ENCODE assay signal across 22 cellular contexts in the genomic region with DNA sequence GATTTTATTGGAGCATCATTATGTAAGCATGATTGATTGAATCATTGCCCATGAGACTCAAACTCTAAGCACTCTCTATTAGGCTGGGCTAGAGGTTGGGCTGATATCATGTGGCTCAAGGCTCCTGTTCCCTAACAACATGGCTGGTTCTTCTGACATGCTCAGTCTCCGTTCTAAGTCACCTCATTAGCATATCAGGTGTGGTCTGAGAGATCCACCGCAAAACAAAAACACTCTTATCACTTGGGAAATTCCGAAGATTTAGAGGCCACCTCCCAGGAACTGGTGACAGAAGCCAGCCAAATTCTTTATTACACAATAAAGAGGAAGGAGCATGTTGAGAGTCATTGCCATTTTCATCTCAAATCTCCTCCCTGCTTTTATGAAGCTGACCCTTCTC.
"Had no signal": no experiment of that assay in that cellular context is flagged by ENCODE, and none has a peak within 500 bp of the region (broad histone marks: within the 10 kb centered on the region; RNA-seq: fewer than 3 reads in every experiment).

No MANE protein-coding gene starts in this region.

- H3K9me3 Mint-ChIP-seq: activated B cell treated with CpG ODN at 0.5 μM for 24 hours; activated CD4-positive, alpha-beta memory T cell treated with anti-CD3 and anti-CD28 coated beads, Interleukin-2, amount 10 ng/mL, durations not matched to agents 7 days and 5 days; activated CD4-positive, alpha-beta T cell treated with anti-CD3 and anti-CD28 coated beads, Interleukin-2, amount 10 ng/mL, durations not matched to agents 7 days and 5 days; activated naive CD4-positive, alpha-beta T cell treated with anti-CD3 and anti-CD28 coated beads for 36 hours; activated naive CD8-positive, alpha-beta T cell treated with anti-CD3 and anti-CD28 coated beads for 36 hours; activated T-helper 17 cell treated with anti-CD3 and anti-CD28 coated beads, Interleukin-2, amount 50 U/mL, for 72 hours had no signal

- ATAC-seq: activated T-helper 17 cell treated with anti-CD3 and anti-CD28 coated beads, Interleukin-2, amount 50 U/mL, for 72 hours; T-helper 17 cell had no signal

- H3K27me3 Mint-ChIP-seq: activated B cell treated with CpG ODN at 0.5 μM for 24 hours; activated CD4-positive, alpha-beta memory T cell treated with anti-CD3 and anti-CD28 coated beads, Interleukin-2, amount 10 ng/mL, durations not matched to agents 7 days and 5 days; activated CD4-positive, alpha-beta T cell treated with anti-CD3 and anti-CD28 coated beads, Interleukin-2, amount 10 ng/mL, durations not matched to agents 7 days and 5 days had no signal

- DNase-seq: activated B cell treated with CpG ODN at 0.5 μM for 24 hours; activated CD4-positive, alpha-beta memory T cell treated with anti-CD3 and anti-CD28 coated beads, Interleukin-2, amount 10 ng/mL, durations not matched to agents 7 days and 5 days; activated CD4-positive, alpha-beta T cell treated with anti-CD3 and anti-CD28 coated beads, Interleukin-2, amount 10 ng/mL, durations not matched to agents 7 days and 5 days; activated gamma-delta T cell; activated naive CD4-positive, alpha-beta T cell treated with anti-CD3 and anti-CD28 coated beads for 36 hours; activated naive CD8-positive, alpha-beta T cell treated with anti-CD3 and anti-CD28 coated beads for 36 hours; activated T-cell treated with anti-CD3 and anti-CD28 coated beads for 4 hours; activated T-cell treated with anti-CD3 and anti-CD28 coated beads, Interleukin-2, amount 50 U/mL, for 48 hours; cerebellar nuclear complex; MM.1S; NCI-H1105 treated with DMSO at 0.1 percent for 48 hours; NCI-H1436 treated with DMSO at 0.1 percent for 48 hours; NCI-H187; NCI-H2081 treated with DMSO at 0.1 percent for 48 hours; NCI-H446; NCI-H524; Peyer's patch; SHP77 treated with DMSO at 0.1 percent for 48 hours; T-helper 17 cell; T-helper 9 cell had no signal

- H3K9me3 ChIP-seq: Peyer's patch had no signal

- H3K4me2 ChIP-seq: KMS-11 had no signal

- H3K36me3 Mint-ChIP-seq: activated naive CD8-positive, alpha-beta T cell treated with anti-CD3 and anti-CD28 coated beads for 36 hours had no signal

- H3K27ac ChIP-seq: KMS-11, Peyer's patch had no signal

- H3K27ac Mint-ChIP-seq: activated B cell treated with CpG ODN at 0.5 μM for 24 hours; activated CD4-positive, alpha-beta memory T cell treated with anti-CD3 and anti-CD28 coated beads, Interleukin-2, amount 10 ng/mL, durations not matched to agents 7 days and 5 days; activated CD4-positive, alpha-beta T cell treated with anti-CD3 and anti-CD28 coated beads, Interleukin-2, amount 10 ng/mL, durations not matched to agents 7 days and 5 days; activated naive CD4-positive, alpha-beta T cell treated with anti-CD3 and anti-CD28 coated beads for 36 hours; activated naive CD8-positive, alpha-beta T cell treated with anti-CD3 and anti-CD28 coated beads for 36 hours; activated T-helper 17 cell treated with anti-CD3 and anti-CD28 coated beads, Interleukin-2, amount 50 U/mL, for 72 hours; T-helper 17 cell had no signal

- H3K4me3 Mint-ChIP-seq: activated B cell treated with CpG ODN at 0.5 μM for 24 hours; activated CD4-positive, alpha-beta memory T cell treated with anti-CD3 and anti-CD28 coated beads, Interleukin-2, amount 10 ng/mL, durations not matched to agents 7 days and 5 days; activated CD4-positive, alpha-beta T cell treated with anti-CD3 and anti-CD28 coated beads, Interleukin-2, amount 10 ng/mL, durations not matched to agents 7 days and 5 days; activated naive CD4-positive, alpha-beta T cell treated with anti-CD3 and anti-CD28 coated beads for 36 hours; activated naive CD8-positive, alpha-beta T cell treated with anti-CD3 and anti-CD28 coated beads for 36 hours; activated T-helper 17 cell treated with anti-CD3 and anti-CD28 coated beads, Interleukin-2, amount 50 U/mL, for 72 hours; T-helper 17 cell had no signal

- H3K4me1 Mint-ChIP-seq: activated B cell treated with CpG ODN at 0.5 μM for 24 hours; activated CD4-positive, alpha-beta memory T cell treated with anti-CD3 and anti-CD28 coated beads, Interleukin-2, amount 10 ng/mL, durations not matched to agents 7 days and 5 days; activated CD4-positive, alpha-beta T cell treated with anti-CD3 and anti-CD28 coated beads, Interleukin-2, amount 10 ng/mL, durations not matched to agents 7 days and 5 days; activated naive CD8-positive, alpha-beta T cell treated with anti-CD3 and anti-CD28 coated beads for 36 hours; activated T-helper 17 cell treated with anti-CD3 and anti-CD28 coated beads, Interleukin-2, amount 50 U/mL, for 72 hours; T-helper 17 cell had no signal

- H3K27me3 ChIP-seq: Peyer's patch had no signal

- H3K36me3 ChIP-seq: Peyer's patch had no signal

- H3K4me3 ChIP-seq: Peyer's patch had no signal

- H3K9ac ChIP-seq: KMS-11 had no signal

- H3K4me1 ChIP-seq: Peyer's patch had no signal
